Comparison of ENCODE assay signal across 8 cellular contexts in genomic region chr13:52158629-52159158, GRCh38. TPM values are rescaled to one million over a fixed set of nuclear protein-coding genes. Genes with fewer than 3 reads are reported as not detected.
DNase-seq lines count a peak whose midpoint lies in the region; ATAC-seq and TF ChIP-seq lines count a peak whose summit lies in the region.

No MANE protein-coding gene starts in this region.

- peaks cover 3% of the 10 kb centered on the region for H3K9me3 Mint-ChIP-seq in activated T-cell treated with anti-CD3 and anti-CD28 coated beads, Interleukin-2, amount 50 U/mL, for 24 hours
- H3K9me3 Mint-ChIP-seq in neural crest cell, result peaks cover 5% of the 10 kb centered on the region

- TF ChIP-seq CTCF in WI38 (IDR thresholded peaks at IDR 0.05; ENCODE audit: low read depth, low read length), result no peak
- TF ChIP-seq CTCF in fibroblast of villous mesenchyme (IDR thresholded peaks at IDR 0.05; ENCODE audit: insufficient read depth, low read depth, low read length), result no peak
- TF ChIP-seq CTCF in neural crest cell (conservative IDR thresholded peaks at IDR 0.05), result no peak

- peaks cover 3% of the 10 kb centered on the region for H3K27me3 Mint-ChIP-seq in activated T-cell treated with anti-CD3 and anti-CD28 coated beads, Interleukin-2, amount 50 U/mL, for 24 hours
- no peaks in the 10 kb centered on the region for H3K27me3 Mint-ChIP-seq in neural crest cell (ENCODE audit: low read depth)

- H3K4me1 Mint-ChIP-seq in activated T-cell treated with anti-CD3 and anti-CD28 coated beads, Interleukin-2, amount 50 U/mL, for 24 hours (ENCODE audit: low read depth), result peaks cover 39% of the 10 kb centered on the region
- peaks cover 56% of the 10 kb centered on the region for H3K4me1 Mint-ChIP-seq in neural crest cell

- no peak for DNase-seq in activated T-cell treated with anti-CD3 and anti-CD28 coated beads, Interleukin-2, amount 50 U/mL, for 24 hours
- no peak for DNase-seq in activated T-cell treated with anti-CD3 and anti-CD28 coated beads, Interleukin-2, amount 50 U/mL, for 48 hours
- DNase-seq in fibroblast of villous mesenchyme (ENCODE audit: low read depth) (peak; percentile 59), neural crest cell (ENCODE audit: low read depth, low spot score) (no peak), NCI-H226 (no peak)
- DNase-seq in central memory CD4-positive, alpha-beta T cell, result no peak

- ATAC-seq in HG03108 (IDR thresholded peaks at IDR 0.05; ENCODE audit: unreplicated experiment), result peak; percentile 9

- H3K4me3 Mint-ChIP-seq in activated T-cell treated with anti-CD3 and anti-CD28 coated beads, Interleukin-2, amount 50 U/mL, for 24 hours, result peak overlapping the region; percentile 82
- peak overlapping the region; percentile 93 for H3K4me3 Mint-ChIP-seq in neural crest cell

- peak overlapping the region; percentile 89 for H3K27ac Mint-ChIP-seq in activated T-cell treated with anti-CD3 and anti-CD28 coated beads, Interleukin-2, amount 50 U/mL, for 24 hours
- peak overlapping the region; percentile 91 for H3K27ac Mint-ChIP-seq in neural crest cell (ENCODE audit: unreplicated experiment)

- H3K36me3 Mint-ChIP-seq in activated T-cell treated with anti-CD3 and anti-CD28 coated beads, Interleukin-2, amount 50 U/mL, for 24 hours (ENCODE audit: low read depth), result peaks cover 2% of the 10 kb centered on the region
- peaks cover 5% of the 10 kb centered on the region for H3K36me3 Mint-ChIP-seq in neural crest cell (ENCODE audit: low read depth)

- peak overlapping the region; percentile 69 for H3K4me3 ChIP-seq in WI38 (ENCODE audit: low read depth, low read length)
- peak overlapping the region; percentile 83 for H3K4me3 ChIP-seq in fibroblast of villous mesenchyme (ENCODE audit: low read depth, low read length)

RNA-seq across cellular contexts. Expression of gene NEK3, which starts 0.7 kb away (rescaled TPM):
- 9.1 and 10.3 TPM in 2 replicates for total RNA-seq in fibroblast of villous mesenchyme
- total RNA-seq in neural crest cell, result 26.6 and 27.5 TPM in 2 replicates

RNA-seq across cellular contexts. Expression of gene NEK5, which starts 29.8 kb away (rescaled TPM):
- under 0.01 TPM in 2 replicates for total RNA-seq in fibroblast of villous mesenchyme
- total RNA-seq in neural crest cell, result 0.12 and 0.27 TPM in 2 replicates
